In the genomic region with DNA sequence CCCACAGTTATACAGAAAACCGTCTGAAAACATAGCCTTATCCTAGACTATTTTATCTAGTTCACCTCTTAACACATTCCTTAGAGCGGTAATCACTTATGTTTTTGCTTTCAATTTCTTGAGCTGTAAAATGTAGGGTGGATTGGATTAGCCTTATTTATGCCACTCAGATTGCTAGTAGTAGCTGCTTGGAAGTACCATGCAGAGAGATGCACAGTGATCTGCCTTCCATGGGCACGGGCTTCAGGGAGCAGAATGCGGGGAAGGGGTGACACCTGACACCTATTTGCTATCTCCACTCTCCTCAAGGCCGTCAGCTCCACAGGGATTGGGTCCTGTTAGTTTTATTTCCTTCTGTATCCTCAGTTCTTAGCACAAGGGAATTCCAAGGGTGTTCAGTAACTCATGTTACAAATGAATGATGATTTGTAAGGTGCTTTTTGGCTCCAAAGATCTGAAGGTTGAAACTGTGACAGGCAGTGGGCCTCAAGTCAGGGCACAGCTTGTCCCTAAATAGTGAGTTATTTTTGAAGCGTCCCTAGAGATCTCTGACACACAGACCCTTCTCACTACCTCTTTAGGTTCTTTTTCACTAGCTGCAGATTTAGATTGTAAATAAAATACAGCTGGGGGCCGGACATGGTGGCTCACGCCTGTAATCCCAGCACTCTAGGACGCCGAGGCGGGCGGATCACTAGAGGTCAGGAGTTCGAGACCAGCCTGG, we compare ENCODE assay signal across 11 cellular contexts.
DNase-seq lines count a peak whose midpoint lies in the region; ATAC-seq, FAIRE-seq and TF ChIP-seq lines count a peak whose summit lies in the region.
"Had no signal": no experiment of that assay in that cellular context is flagged by ENCODE, and none has a peak within 500 bp of the region (broad histone marks: within the 10 kb centered on the region; RNA-seq: fewer than 3 reads in every experiment).

No MANE protein-coding gene starts in this region.

- no peaks in the 10 kb centered on the region for H3K9me2 ChIP-seq in PC-9 (ENCODE audit: insufficient read depth)

- TF ChIP-seq EP300 in GM12878 (IDR thresholded peaks at IDR 0.05; ENCODE audit: borderline replicate concordance in 1 of 2, control insufficient read depth in 1 of 2, low read depth in 2 of 2, low read length in 2 of 2) = peak in 1 of 2 experiments; percentile 75; a peak in 1 of 4 replicates

- TF ChIP-seq CTCF in GM12878 (IDR thresholded peaks at IDR 0.05 in 2 of 3, conservative IDR thresholded peaks at IDR 0.05 in 1 of 3; ENCODE audit: control insufficient read depth in 2 of 3, extremely low read depth in 1 of 3, insufficient read depth in 1 of 3, low read depth in 3 of 3, low read length in 3 of 3) (no peak), PC-9 (conservative IDR thresholded peaks at IDR 0.05) (no peak)

- no peaks in the 10 kb centered on the region for H3K27me3 ChIP-seq in BLaER1
- no peaks in the 10 kb centered on the region for H3K27me3 ChIP-seq in GM12878 (replicated peaks in 1 of 2; ENCODE audit: control insufficient read depth in 2 of 2, insufficient read depth in 2 of 2, low read length in 1 of 2)
- H3K27me3 ChIP-seq in PC-9 (ENCODE audit: insufficient read depth, low read depth) = no peaks in the 10 kb centered on the region

- no peak for FAIRE-seq in GM12878 (lab: Jason Lieb, UNC)

- ATAC-seq in GM21367 (IDR thresholded peaks at IDR 0.05; ENCODE audit: unreplicated experiment) (peak; percentile 37), HG03439 (IDR thresholded peaks at IDR 0.05; ENCODE audit: unreplicated experiment) (peak; percentile 37), GM12878 (peak; percentile 59)

- H3K36me3 ChIP-seq in BLaER1 (no peaks in the 10 kb centered on the region), GM12878 (ENCODE audit: control insufficient read depth in 2 of 2, insufficient read depth in 2 of 2, low read length in 1 of 2) (no peaks in the 10 kb centered on the region), PC-9 (ENCODE audit: low read depth) (no peaks in the 10 kb centered on the region)

- no peak for TF ChIP-seq RAD21 in GM12878 (IDR thresholded peaks at IDR 0.05; ENCODE audit: insufficient read depth, low read depth, low read length)

- H3K4me2 ChIP-seq in BLaER1 = peak overlapping the region; percentile 84
- H3K4me2 ChIP-seq in GM12878 (ENCODE audit: control insufficient read depth, insufficient read depth) = peak overlapping the region; percentile 69
- no peak overlapping the region for H3K4me2 ChIP-seq in PC-9

- no peaks in the 10 kb centered on the region for H3F3A ChIP-seq in PC-9 (ENCODE audit: insufficient read depth, low read depth)

- no TSS peak for BruUV-seq in GM12878 (replicated peaks; lab: Mats Ljungman, UMichigan)
- BruUV-seq in PC-9 (replicated peaks; lab: Mats Ljungman, UMichigan) = no TSS peak

- H3K4me1 ChIP-seq in BLaER1 (peaks cover 20% of the 10 kb centered on the region), GM12878 (ENCODE audit: control insufficient read depth, insufficient read depth, low read length) (peaks cover 31% of the 10 kb centered on the region), PC-9 (replicated peaks; ENCODE audit: insufficient read depth) (no peaks in the 10 kb centered on the region)

- TF ChIP-seq POLR2A in GM12878 (IDR thresholded peaks at IDR 0.05; ENCODE audit: low read depth, low read length) = no peak

- CTCF ChIA-PET in GM12878 (lab: Yijun Ruan, JAX) = interaction anchor here (0.7 to 8.1 kb wide), 21 partner anchors 8 to 720 kb away, joined by 3 to 235 read pairs (median 6); no protein-coding TSS in a partner anchor
- CTCF ChIA-PET in PC-9 (lab: Charles Lee) = interaction anchor here (1.0 kb wide), 1 partner anchor 12 kb away, joined by 3 read pairs; no protein-coding TSS in a partner anchor

- POLR2A ChIA-PET in GM12878 (lab: Charles Lee) = interaction anchor here (1.1 to 4.0 kb wide), 13 partner anchors 9 to 159 kb away, joined by 3 to 24 read pairs (median 4); a partner anchor contains a TSS
- POLR2A ChIA-PET in PC-9 (lab: Charles Lee; ENCODE audit: unreplicated experiment) = interaction anchor here (0.5 kb wide), 1 partner anchor 124 kb away, joined by 8 read pairs; no protein-coding TSS in a partner anchor

- 29% methylated on average over 13 of the region's 13 CpGs for WGBS in GM12878 (ENCODE audit: insufficient coverage, insufficient replicate concordance, low lambda C conversion rate, missing lambda C conversion rate)

- H3K9me3 ChIP-seq in BLaER1 = no peaks in the 10 kb centered on the region
- H3K9me3 ChIP-seq in GM12878 (replicated peaks; ENCODE audit: control insufficient read depth, insufficient read depth, low read length) = no peaks in the 10 kb centered on the region
- no peaks in the 10 kb centered on the region for H3K9me3 ChIP-seq in PC-9 (ENCODE audit: insufficient read depth, low read depth)

- no peaks in the 10 kb centered on the region for H4K20me1 ChIP-seq in BLaER1
- no peaks in the 10 kb centered on the region for H4K20me1 ChIP-seq in GM12878 (ENCODE audit: control insufficient read depth, insufficient read depth)
- no peaks in the 10 kb centered on the region for H4K20me1 ChIP-seq in PC-9 (ENCODE audit: insufficient read depth)

- H2AFZ ChIP-seq in GM12878 (ENCODE audit: control insufficient read depth, low read depth, low read length) = peak overlapping the region; percentile 54
- H2AFZ ChIP-seq in PC-9 = no peak overlapping the region

- H3K79me2 ChIP-seq in GM12878 (ENCODE audit: control insufficient read depth, insufficient read depth, low read length) (no peaks in the 10 kb centered on the region), PC-9 (ENCODE audit: low read depth) (no peaks in the 10 kb centered on the region)

- intact Hi-C loops in GM12878 (cut with micrococcal nuclease; ENCODE audit: unreplicated experiment) = loop anchor here (2.0 to 10.0 kb wide), 7 partner anchors 41 to 711 kb away; no protein-coding TSS in a partner anchor
- intact Hi-C loops in PC-9 (cut with micrococcal nuclease; ENCODE audit: unreplicated experiment) = loop anchor here (2.0 to 5.0 kb wide), 5 partner anchors 63 to 711 kb away; a partner anchor contains a TSS

- H3K4me3 ChIP-seq in BLaER1 (no peak overlapping the region), GM12878 (no peak overlapping the region), PC-9 (no peak overlapping the region)

- RAD21 ChIA-PET in GM12878 (lab: Charles Lee; ENCODE audit: unreplicated experiment) = interaction anchor here (0.6 to 9.1 kb wide), 27 partner anchors 9 to 204 kb away, joined by 3 to 85 read pairs (median 7); a partner anchor contains a TSS

- SMC1A ChIA-PET in GM12878 (lab: Charles Lee; ENCODE audit: uncharacterized antibody, unreplicated experiment) = interaction anchor here (0.8 to 9.7 kb wide), 28 partner anchors 9 to 726 kb away, joined by 3 to 118 read pairs (median 8); a partner anchor contains a TSS

- H3K27ac ChIP-seq in BLaER1 = peak overlapping the region; percentile 39; the same call in 1 of the 2 replicates
- H3K27ac ChIP-seq in GM12878 (ENCODE audit: control insufficient read depth, insufficient read depth) = peak overlapping the region; percentile 41
- H3K27ac ChIP-seq in PC-9 = no peak overlapping the region

- in situ Hi-C loops in GM12878 (cut with MboI) = loop anchor here (10.0 kb wide), 2 partner anchors 129 to 719 kb away; no protein-coding TSS in a partner anchor

- peak overlapping the region; percentile 30; the same call in 1 of the 2 replicates for H3K9ac ChIP-seq in BLaER1
- peak overlapping the region; percentile 44 for H3K9ac ChIP-seq in GM12878 (ENCODE audit: control insufficient read depth, insufficient read depth, low read length)

- DNase-seq in GM12878 (ENCODE audit: low read depth, low spot score) (no peak), dedifferentiated amniotic fluid mesenchymal stem cell (ENCODE audit: extremely low spot score) (no peak), DMS79 treated with DMSO at 0.1 percent for 48 hours (lab: John Stamatoyannopoulos, UW) (no peak), PC-9 (no peak), superior temporal gyrus (ENCODE audit: extremely low spot score) (no peak)
- DNase-seq: cortex of kidney; NCI-H2029 treated with DMSO at 0.1 percent for 48 hours; stimulated activated CD4-positive, alpha-beta T cell treated with anti-CD3 and anti-CD28 coated beads, Interleukin-12 subunit alpha, Interleukin-12 subunit beta, amount 100 ng/mL, for 4 hours had no signal

TF ChIP-seq in GM12878, 131 proteins besides CTCF, POLR2A, EP300 and RAD21 (continues in another document):
- TF ChIP-seq BHLHE40 (IDR thresholded peaks at IDR 0.05; ENCODE audit: borderline replicate concordance in 1 of 2, low read depth in 2 of 2, low read length in 1 of 2) (peak in 1 of 2 experiments; percentile 25; a peak in 1 of 4 replicates), SP1 (IDR thresholded peaks at IDR 0.05; ENCODE audit: low read depth, low read length) (peak; percentile 46), RELA (IDR thresholded peaks at IDR 0.05; ENCODE audit: borderline replicate concordance, partially characterized antibody) (no peak), EED (IDR thresholded peaks at IDR 0.05; ENCODE audit: low read depth) (peak; percentile 42; the same call in 1 of the 2 replicates), LARP7 (IDR thresholded peaks at IDR 0.05) (no peak), POLR2AphosphoS5 (IDR thresholded peaks at IDR 0.05; ENCODE audit: low read length) (no peak), KLF5 (IDR thresholded peaks at IDR 0.05; ENCODE audit: partially characterized antibody) (no peak)
- TF ChIP-seq, protein P1, sequence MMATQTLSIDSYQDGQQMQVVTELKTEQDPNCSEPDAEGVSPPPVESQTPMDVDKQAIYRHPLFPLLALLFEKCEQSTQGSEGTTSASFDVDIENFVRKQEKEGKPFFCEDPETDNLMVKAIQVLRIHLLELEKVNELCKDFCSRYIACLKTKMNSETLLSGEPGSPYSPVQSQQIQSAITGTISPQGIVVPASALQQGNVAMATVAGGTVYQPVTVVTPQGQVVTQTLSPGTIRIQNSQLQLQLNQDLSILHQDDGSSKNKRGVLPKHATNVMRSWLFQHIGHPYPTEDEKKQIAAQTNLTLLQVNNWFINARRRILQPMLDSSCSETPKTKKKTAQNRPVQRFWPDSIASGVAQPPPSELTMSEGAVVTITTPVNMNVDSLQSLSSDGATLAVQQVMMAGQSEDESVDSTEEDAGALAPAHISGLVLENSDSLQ (IDR thresholded peaks at IDR 0.05) = peak; percentile 58
- TF ChIP-seq, protein P2, sequence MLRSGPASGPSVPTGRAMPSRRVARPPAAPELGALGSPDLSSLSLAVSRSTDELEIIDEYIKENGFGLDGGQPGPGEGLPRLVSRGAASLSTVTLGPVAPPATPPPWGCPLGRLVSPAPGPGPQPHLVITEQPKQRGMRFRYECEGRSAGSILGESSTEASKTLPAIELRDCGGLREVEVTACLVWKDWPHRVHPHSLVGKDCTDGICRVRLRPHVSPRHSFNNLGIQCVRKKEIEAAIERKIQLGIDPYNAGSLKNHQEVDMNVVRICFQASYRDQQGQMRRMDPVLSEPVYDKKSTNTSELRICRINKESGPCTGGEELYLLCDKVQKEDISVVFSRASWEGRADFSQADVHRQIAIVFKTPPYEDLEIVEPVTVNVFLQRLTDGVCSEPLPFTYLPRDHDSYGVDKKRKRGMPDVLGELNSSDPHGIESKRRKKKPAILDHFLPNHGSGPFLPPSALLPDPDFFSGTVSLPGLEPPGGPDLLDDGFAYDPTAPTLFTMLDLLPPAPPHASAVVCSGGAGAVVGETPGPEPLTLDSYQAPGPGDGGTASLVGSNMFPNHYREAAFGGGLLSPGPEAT (IDR thresholded peaks at IDR 0.05; ENCODE audit: low read depth) = peak; percentile 34; the same call in 1 of the 2 replicates
